ENCODE assay signal across 21 cellular contexts in the genomic region with DNA sequence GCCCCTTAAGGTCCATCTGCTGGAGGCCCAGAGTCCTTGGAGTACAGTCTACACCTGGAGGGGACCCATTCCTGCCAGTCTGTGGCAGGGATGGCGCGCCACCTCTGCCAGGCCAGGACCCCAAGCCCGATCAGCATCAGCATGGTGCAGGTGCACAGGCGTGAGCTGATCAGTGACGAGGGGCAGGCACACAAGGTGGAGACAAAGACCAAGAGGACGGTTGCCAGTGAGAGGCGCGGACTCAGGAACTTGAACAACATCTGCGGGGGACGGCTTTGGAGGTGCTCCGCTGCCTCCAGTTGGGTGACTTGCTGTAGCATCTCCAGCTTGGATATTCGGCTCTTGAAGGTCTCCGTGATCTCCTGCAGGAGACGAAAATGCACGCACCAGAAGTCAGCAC. TPM values are rescaled to one million over a fixed set of nuclear protein-coding genes. Genes with fewer than 3 reads are reported as not detected.
"Had no signal": no experiment of that assay in that cellular context is flagged by ENCODE, and none has a peak within 500 bp of the region (broad histone marks: within the 10 kb centered on the region; RNA-seq: fewer than 3 reads in every experiment).

No MANE protein-coding gene starts in this region.

RNA-seq across cellular contexts. Expression of a gene that starts 14.1 kb away (rescaled TPM):
- total RNA-seq: activated naive CD4-positive, alpha-beta T cell treated with anti-CD3 and anti-CD28 coated beads for 36 hours; activated naive CD4-positive, alpha-beta T cell treated with anti-CD3 and anti-CD28 coated beads, Interleukin-2, amount 50 U/mL, for 72 hours; activated naive CD8-positive, alpha-beta T cell treated with anti-CD3 and anti-CD28 coated beads for 36 hours; activated naive CD8-positive, alpha-beta T cell treated with anti-CD3 and anti-CD28 coated beads, Interleukin-2, amount 10 ng/mL, durations not matched to agents 7 days and 5 days; activated T-cell treated with anti-CD3 and anti-CD28 coated beads, Interleukin-2, amount 50 U/mL, for 4 hours; activated T-cell treated with anti-CD3 and anti-CD28 coated beads, Interleukin-2, amount 50 U/mL, for 72 hours; activated T-helper 1 cell treated with anti-CD3 and anti-CD28 coated beads, Interleukin-12 subunit alpha, Interleukin-12 subunit beta, Interleukin-2, Interleukin-4 antibody, amounts not matched to agents 30 ng/mL and 10 ng/mL and 1 ng/mL, durations not matched to agents 14 hours and 24 hours and 36 hours; activated T-helper 17 cell treated with anti-CD3 and anti-CD28 coated beads, Interleukin-2, amount 50 U/mL, for 72 hours; activated T-helper 2 cell treated with anti-CD3 and anti-CD28 coated beads, Interferon-gamma antibody, Interleukin-2, Interleukin-4, amounts not matched to agents 10 μg/mL and 5 μg/mL and 100 μg/mL, durations not matched to agents 14 hours and 24 hours and 36 hours; adrenal gland; aorta; ascending aorta; astrocyte; body of pancreas; breast epithelium; bronchial epithelial cell; cardiac muscle cell; cardiac septum; cerebellum; chondrocyte had no signal
- polyA plus RNA-seq: adipose tissue, adrenal gland, aorta, cardiac muscle cell had no signal

RNA-seq across cellular contexts. Expression of a gene that starts 23.1 kb away (rescaled TPM):
- total RNA-seq: activated naive CD4-positive, alpha-beta T cell treated with anti-CD3 and anti-CD28 coated beads for 36 hours; activated naive CD4-positive, alpha-beta T cell treated with anti-CD3 and anti-CD28 coated beads, Interleukin-2, amount 50 U/mL, for 72 hours; activated naive CD8-positive, alpha-beta T cell treated with anti-CD3 and anti-CD28 coated beads for 36 hours; activated naive CD8-positive, alpha-beta T cell treated with anti-CD3 and anti-CD28 coated beads, Interleukin-2, amount 10 ng/mL, durations not matched to agents 7 days and 5 days; activated T-cell treated with anti-CD3 and anti-CD28 coated beads, Interleukin-2, amount 50 U/mL, for 4 hours; activated T-cell treated with anti-CD3 and anti-CD28 coated beads, Interleukin-2, amount 50 U/mL, for 72 hours; activated T-helper 1 cell treated with anti-CD3 and anti-CD28 coated beads, Interleukin-12 subunit alpha, Interleukin-12 subunit beta, Interleukin-2, Interleukin-4 antibody, amounts not matched to agents 30 ng/mL and 10 ng/mL and 1 ng/mL, durations not matched to agents 14 hours and 24 hours and 36 hours; activated T-helper 17 cell treated with anti-CD3 and anti-CD28 coated beads, Interleukin-2, amount 50 U/mL, for 72 hours; activated T-helper 2 cell treated with anti-CD3 and anti-CD28 coated beads, Interferon-gamma antibody, Interleukin-2, Interleukin-4, amounts not matched to agents 10 μg/mL and 5 μg/mL and 100 μg/mL, durations not matched to agents 14 hours and 24 hours and 36 hours; adrenal gland; aorta; ascending aorta; astrocyte; body of pancreas; breast epithelium; bronchial epithelial cell; cardiac muscle cell; cardiac septum; cerebellum; chondrocyte had no signal
- polyA plus RNA-seq: adipose tissue, adrenal gland, aorta, cardiac muscle cell had no signal

RNA-seq across cellular contexts. Expression of a gene that starts 52.4 kb away (rescaled TPM):
- total RNA-seq: activated naive CD4-positive, alpha-beta T cell treated with anti-CD3 and anti-CD28 coated beads for 36 hours; activated naive CD4-positive, alpha-beta T cell treated with anti-CD3 and anti-CD28 coated beads, Interleukin-2, amount 50 U/mL, for 72 hours; activated naive CD8-positive, alpha-beta T cell treated with anti-CD3 and anti-CD28 coated beads for 36 hours; activated naive CD8-positive, alpha-beta T cell treated with anti-CD3 and anti-CD28 coated beads, Interleukin-2, amount 10 ng/mL, durations not matched to agents 7 days and 5 days; activated T-cell treated with anti-CD3 and anti-CD28 coated beads, Interleukin-2, amount 50 U/mL, for 4 hours; activated T-cell treated with anti-CD3 and anti-CD28 coated beads, Interleukin-2, amount 50 U/mL, for 72 hours; activated T-helper 1 cell treated with anti-CD3 and anti-CD28 coated beads, Interleukin-12 subunit alpha, Interleukin-12 subunit beta, Interleukin-2, Interleukin-4 antibody, amounts not matched to agents 30 ng/mL and 10 ng/mL and 1 ng/mL, durations not matched to agents 14 hours and 24 hours and 36 hours; activated T-helper 17 cell treated with anti-CD3 and anti-CD28 coated beads, Interleukin-2, amount 50 U/mL, for 72 hours; activated T-helper 2 cell treated with anti-CD3 and anti-CD28 coated beads, Interferon-gamma antibody, Interleukin-2, Interleukin-4, amounts not matched to agents 10 μg/mL and 5 μg/mL and 100 μg/mL, durations not matched to agents 14 hours and 24 hours and 36 hours; adrenal gland; aorta; ascending aorta; astrocyte; body of pancreas; breast epithelium; bronchial epithelial cell; cardiac muscle cell; cardiac septum; cerebellum; chondrocyte had no signal
- polyA plus RNA-seq: adipose tissue, adrenal gland, aorta, cardiac muscle cell had no signal
